9 cellular contexts compared by ENCODE assay signal in the genomic region with DNA sequence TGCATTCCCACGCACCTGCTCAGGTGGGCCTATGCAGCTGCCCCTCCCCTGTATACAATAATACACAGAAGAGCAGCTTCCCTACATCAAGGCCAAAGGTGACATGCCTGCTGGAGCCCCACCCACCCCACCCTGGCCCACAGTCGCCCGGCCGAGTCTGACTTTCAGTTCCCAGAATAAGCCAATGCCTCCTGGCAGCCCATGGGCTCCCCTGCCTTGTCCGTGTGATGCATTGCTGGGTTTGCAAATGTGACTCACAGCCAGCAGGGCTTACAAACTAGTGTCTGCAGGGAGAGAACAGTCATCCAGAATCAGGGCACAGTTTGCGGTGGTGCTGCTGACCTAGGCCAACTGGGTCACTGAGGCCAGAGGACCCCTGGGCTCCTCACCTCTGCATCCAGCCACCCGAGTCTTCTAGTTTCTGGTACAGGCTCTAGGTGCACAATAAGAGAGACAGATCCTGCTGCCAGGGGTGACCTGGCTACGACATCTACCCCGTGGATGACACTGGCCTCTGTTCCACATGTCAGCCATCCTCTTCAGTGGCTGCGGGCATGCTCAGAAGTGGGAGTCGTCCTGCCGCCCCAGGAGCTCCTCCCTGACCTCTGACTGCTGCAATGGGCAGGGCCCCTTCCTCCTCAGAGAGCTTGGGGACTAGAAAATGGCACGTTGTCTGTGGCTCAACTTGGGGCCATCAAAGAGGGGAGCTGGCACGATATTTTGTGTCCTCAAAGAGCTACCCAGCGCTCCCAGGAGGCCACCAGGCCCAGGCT.
DNase-seq lines count a peak whose midpoint lies in the region; ATAC-seq, FAIRE-seq and TF ChIP-seq lines count a peak whose summit lies in the region.
"Had no signal": no experiment of that assay in that cellular context is flagged by ENCODE, and none has a peak within 500 bp of the region (broad histone marks: within the 10 kb centered on the region; RNA-seq: fewer than 3 reads in every experiment).

No MANE protein-coding gene starts in this region.

- H2AFZ ChIP-seq in OCI-LY7 (ENCODE audit: low read length), result no peak overlapping the region

- H3K27ac ChIP-seq in OCI-LY7 (ENCODE audit: low read depth, low read length, poor library complexity, severe bottlenecking), result no peak overlapping the region

- no peak for FAIRE-seq in urothelium cell line (lab: Jason Lieb, UNC)
- FAIRE-seq: TTC549 had no signal

- no peak for TF ChIP-seq CTCF in OCI-LY7 (conservative IDR thresholded peaks at IDR 0.05; ENCODE audit: low read length)
- TF ChIP-seq CTCF in fibroblast of mammary gland (conservative IDR thresholded peaks at IDR 0.05; ENCODE audit: control insufficient read depth, insufficient read depth, low read depth, low read length), result no peak
- TF ChIP-seq CTCF in retinal pigment epithelial cell (conservative IDR thresholded peaks at IDR 0.05; ENCODE audit: low read depth, low read length), result no peak
- no peak for TF ChIP-seq CTCF in GM10266 (IDR thresholded peaks at IDR 0.05; ENCODE audit: control insufficient read depth, insufficient read depth, low read depth, missing control alignments)

- no peaks in the 10 kb centered on the region for H4K20me1 ChIP-seq in OCI-LY7 (ENCODE audit: insufficient read depth, low read length)

- POLR2A ChIA-PET in OCI-LY7 (lab: Charles Lee), result no interaction called here

- intact Hi-C loops in OCI-LY7 (cut with micrococcal nuclease; ENCODE audit: unreplicated experiment), result no loop called here

- no TSS peak for BruUV-seq in OCI-LY7 (replicated peaks; lab: Mats Ljungman, UMichigan)

- H3K4me3 ChIP-seq in OCI-LY7 (ENCODE audit: low read depth, low read length, poor library complexity, severe bottlenecking) (no peak overlapping the region), fibroblast of mammary gland (ENCODE audit: control insufficient read depth, low read depth, low read length) (no peak overlapping the region), retinal pigment epithelial cell (ENCODE audit: low read length) (no peak overlapping the region)

- H3K4me2 ChIP-seq in OCI-LY7 (ENCODE audit: low read length), result peak overlapping the region; percentile 50

- H3K4me1 ChIP-seq in OCI-LY7 (ENCODE audit: insufficient read depth, low read length, poor library complexity, severe bottlenecking), result peaks cover 21% of the 10 kb centered on the region

- H3K9me2 ChIP-seq in OCI-LY7 (ENCODE audit: insufficient read depth, low read length), result no peaks in the 10 kb centered on the region

- ATAC-seq in GM18861 (IDR thresholded peaks at IDR 0.05; ENCODE audit: unreplicated experiment), result peak; percentile 51
- ATAC-seq in GM18858 (IDR thresholded peaks at IDR 0.05; ENCODE audit: unreplicated experiment), result no peak
- ATAC-seq in GM18870 (IDR thresholded peaks at IDR 0.05; ENCODE audit: unreplicated experiment), result no peak

- H3K36me3 ChIP-seq in OCI-LY7 (ENCODE audit: insufficient read depth, low read length), result no peaks in the 10 kb centered on the region

- DNase-seq in OCI-LY7 (ENCODE audit: low spot score), result peak; percentile 49
- DNase-seq in fibroblast of mammary gland (ENCODE audit: low read depth), result peak; percentile 89
- DNase-seq in retinal pigment epithelial cell (ENCODE audit: low read depth), result peak; percentile 54
- DNase-seq in urothelium cell line (ENCODE audit: low spot score), result no peak
- DNase-seq in GM10266 (ENCODE audit: extremely low spot score), result no peak

- no peaks in the 10 kb centered on the region for H3K9me3 ChIP-seq in OCI-LY7 (ENCODE audit: low read length)

- CTCF ChIA-PET in OCI-LY7 (lab: Charles Lee; ENCODE audit: unreplicated experiment), result no interaction called here

- H3K79me2 ChIP-seq in OCI-LY7 (ENCODE audit: insufficient read depth, low read depth, low read length), result no peaks in the 10 kb centered on the region

Comparison
In these comparisons a context has a peak if more than half of its experiments do, and no peak if none do; other contexts are left out.
1. DNase-seq: peak in OCI-LY7 (single experiment), fibroblast of mammary gland (single experiment) and retinal pigment epithelial cell (single experiment); none in urothelium cell line (single experiment) and GM10266 (single experiment).